Comparison of ENCODE assay signal across 7 cellular contexts in the genomic region with DNA sequence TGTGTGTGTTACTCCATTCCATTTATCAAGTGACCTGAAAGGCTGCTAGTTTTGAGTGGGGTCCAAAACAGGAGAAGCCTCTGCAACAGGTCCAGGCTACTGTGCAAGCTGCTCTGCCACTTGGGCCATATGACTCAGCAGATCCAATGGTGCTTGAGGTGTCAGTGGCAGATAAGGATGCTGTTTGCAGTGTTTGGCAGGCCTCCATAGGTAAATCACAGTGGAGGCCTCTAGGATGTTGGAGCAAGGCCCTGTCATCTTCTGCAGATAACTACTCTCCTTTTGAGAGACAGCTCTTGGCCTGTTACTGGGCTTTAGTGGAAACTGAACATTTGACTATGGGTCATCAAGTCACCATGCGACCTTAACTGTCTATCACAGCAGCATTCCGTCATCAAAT. TPM values are rescaled to one million over a fixed set of nuclear protein-coding genes. Genes with fewer than 3 reads are reported as not detected.
DNase-seq lines count a peak whose midpoint lies in the region; ATAC-seq, FAIRE-seq and TF ChIP-seq lines count a peak whose summit lies in the region.
"Not testable (repeated sequence)": the region's sequence is repeated elsewhere in the genome, so short reads cannot be mapped to it uniquely, and the experiment has no call there.

No MANE protein-coding gene starts in this region.

- not testable (repeated sequence) for H3K36me3 ChIP-seq in GM23248 (ENCODE audit: low read depth); K562 (ENCODE audit: control insufficient read depth, insufficient read depth, low read length); bronchial epithelial cell (ENCODE audit: control insufficient read depth, insufficient read depth, low read length); neuronal stem cell (replicated peaks in 1 of 2; ENCODE audit: control insufficient read depth in 2 of 2, insufficient read depth in 2 of 2, low read length in 2 of 2)

- not testable (repeated sequence) for H3F3A ChIP-seq in GM23248 (ENCODE audit: insufficient read depth)

- TF ChIP-seq POLR2A in K562 (conservative IDR thresholded peaks at IDR 0.05); erythroblast (IDR thresholded peaks at IDR 0.05; ENCODE audit: low read length): not testable (repeated sequence)

- not testable (repeated sequence) for H2BK120ac ChIP-seq in neuronal stem cell (ENCODE audit: low read depth, low read length)

- POLR2A ChIA-PET in K562 (lab: Yijun Ruan, JAX) = not testable (repeated sequence)

- not testable (repeated sequence) for H3K4ac ChIP-seq in neuronal stem cell (ENCODE audit: low read length)

- intact Hi-C loops in K562 (cut with micrococcal nuclease) = not testable (repeated sequence)

- CTCF ChIA-PET in K562 (lab: Yijun Ruan, JAX; ENCODE audit: low intra/inter-chr PET ratio) = not testable (repeated sequence)

- H2AFZ ChIP-seq in GM23248; K562 (ENCODE audit: low read depth, low read length); neuronal stem cell (ENCODE audit: low read length): not testable (repeated sequence)

- in situ Hi-C loops in GM23248 (cut with MboI); K562 (cut with MboI): not testable (repeated sequence)

- not testable (repeated sequence) for H2BK15ac ChIP-seq in neuronal stem cell (ENCODE audit: low read length)

- H3K18ac ChIP-seq in neuronal stem cell (ENCODE audit: low read length) = not testable (repeated sequence)

- H3K14ac ChIP-seq in neuronal stem cell (ENCODE audit: low read length) = not testable (repeated sequence)

- not testable (repeated sequence) for H3K9ac ChIP-seq in GM23248; K562 (ENCODE audit: insufficient read depth in 1 of 2, low read depth in 2 of 2, low read length in 2 of 2); neuronal stem cell (ENCODE audit: low read depth, low read length, poor library complexity)

- H4K8ac ChIP-seq in neuronal stem cell (ENCODE audit: low read depth, low read length) = peak overlapping the region; percentile 17

- WGBS in GM23248 (ENCODE audit: low coverage in 1 of 2, low lambda C conversion rate in 2 of 2, missing lambda C conversion rate in 2 of 2), 2 experiments = 33 to 41% methylated on average over 2 of the region's 2 CpGs
- 0% methylated on average over 2 of the region's 2 CpGs for WGBS in K562 (ENCODE audit: insufficient coverage, low coverage, missing lambda C conversion rate)
- no CpG with 5 or more reads among the region's 2 CpGs for WGBS in neuronal stem cell (ENCODE audit: extremely low coverage in 2 of 2, insufficient read length in 2 of 2, insufficient replicate concordance in 1 of 2), 2 donors

- not testable (repeated sequence) for H3K79me1 ChIP-seq in neuronal stem cell (ENCODE audit: low read depth, low read length)

- H2AK5ac ChIP-seq in neuronal stem cell (ENCODE audit: low read depth, low read length) = not testable (repeated sequence)

- ATAC-seq in K562 = not testable (repeated sequence)

- not testable (repeated sequence) for H3K27ac ChIP-seq in GM23248; K562 (ENCODE audit: extremely low read depth, low read depth, low read length); neuronal stem cell (replicated peaks; ENCODE audit: low read length)

- not testable (repeated sequence) for H3K4me2 ChIP-seq in GM23248 (ENCODE audit: unreplicated experiment); K562 (ENCODE audit: insufficient read depth, low read length); neuronal stem cell (ENCODE audit: insufficient read depth, low read length, poor library complexity, severe bottlenecking)

- H3K9me3 ChIP-seq in GM23248 (ENCODE audit: low read depth); K562 (replicated peaks; ENCODE audit: control insufficient read depth, insufficient read depth, low read depth, low read length); neuronal stem cell (replicated peaks in 1 of 2; ENCODE audit: control insufficient read depth in 2 of 2, insufficient read depth in 1 of 2, low read depth in 1 of 2, low read length in 2 of 2): not testable (repeated sequence)

- not testable (repeated sequence) for H4K91ac ChIP-seq in neuronal stem cell (ENCODE audit: low read depth, low read length, poor library complexity)

- H3K9me1 ChIP-seq in K562 (ENCODE audit: control insufficient read depth, insufficient read depth, low read length) = not testable (repeated sequence)

- not testable (repeated sequence) for H3K4me1 ChIP-seq in GM23248 (ENCODE audit: insufficient read depth); K562 (replicated peaks in 1 of 2; ENCODE audit: control insufficient read depth in 2 of 2, insufficient read depth in 2 of 2, low read length in 2 of 2); neuronal stem cell (ENCODE audit: control insufficient read depth in 2 of 2, insufficient read depth in 1 of 2, low read depth in 1 of 2, low read length in 2 of 2)

- H2BK5ac ChIP-seq in neuronal stem cell (ENCODE audit: low read length) = not testable (repeated sequence)

- DNase-seq in EH (ENCODE audit: low read depth) (peak; percentile 11), GM23248 (peak; percentile 15), NCI-H226 (peak; percentile 37), K562 (ENCODE audit: extremely low read depth in 1 of 4, low spot score in 3 of 4) (peak in 1 of 4 experiments; percentile 68), bronchial epithelial cell (ENCODE audit: low read depth) (peak; percentile 53), erythroblast (lab: John Stamatoyannopoulos, UW) (peak; percentile 63 to 70)
- DNase-seq in neuronal stem cell (ENCODE audit: low spot score) = not testable (repeated sequence)

- H3K79me2 ChIP-seq in GM23248 (ENCODE audit: insufficient read depth); K562 (ENCODE audit: control insufficient read depth, insufficient read depth, low read length): not testable (repeated sequence)

- H3K27me3 ChIP-seq in GM23248 (replicated peaks; ENCODE audit: insufficient read depth); K562 (ENCODE audit: control insufficient read depth in 2 of 2, insufficient read depth in 2 of 2, low read length in 2 of 2); bronchial epithelial cell (ENCODE audit: control insufficient read depth, insufficient read depth, low read length); neuronal stem cell (ENCODE audit: control insufficient read depth in 3 of 3, insufficient read depth in 3 of 3, low read depth in 1 of 3, low read length in 3 of 3): not testable (repeated sequence)

- TF ChIP-seq CTCF in K562 (IDR thresholded peaks at IDR 0.05 in 2 of 3, conservative IDR thresholded peaks at IDR 0.05 in 1 of 3; ENCODE audit: insufficient read depth in 2 of 3, low read depth in 1 of 3, low read length in 3 of 3); bronchial epithelial cell (IDR thresholded peaks at IDR 0.05; ENCODE audit: insufficient read depth, low read length, severe bottlenecking): not testable (repeated sequence)

- not testable (repeated sequence) for H4K20me1 ChIP-seq in GM23248 (ENCODE audit: insufficient read depth); K562 (replicated peaks; ENCODE audit: control insufficient read depth, insufficient read depth, low read length)

- not testable (repeated sequence) for BruUV-seq in K562 (replicated peaks; lab: Mats Ljungman, UMichigan)

- peak; percentile 74 for FAIRE-seq in K562 (lab: Jason Lieb, UNC)
- FAIRE-seq in bronchial epithelial cell (lab: Jason Lieb, UNC) = not testable (repeated sequence)

- H3K4me3 ChIP-seq in GM23248; K562; bronchial epithelial cell (ENCODE audit: low read depth, low read length); neuronal stem cell (ENCODE audit: low read length in 2 of 2): not testable (repeated sequence)

- not testable (repeated sequence) for H3K9me2 ChIP-seq in GM23248 (ENCODE audit: insufficient read depth)

- H3K23ac ChIP-seq in neuronal stem cell (ENCODE audit: low read depth, low read length, poor library complexity) = not testable (repeated sequence)

- H2BK12ac ChIP-seq in neuronal stem cell (ENCODE audit: low read length) = not testable (repeated sequence)

- not testable (repeated sequence) for TF ChIP-seq EP300 in K562 (IDR thresholded peaks at IDR 0.05; ENCODE audit: low read length)

- not testable (repeated sequence) for TF ChIP-seq RAD21 in K562 (CRISPR knock-in tag; conservative IDR thresholded peaks at IDR 0.05 in 1 of 2, IDR thresholded peaks at IDR 0.05 in 1 of 2)

TF ChIP-seq in K562, 482 proteins besides CTCF, POLR2A, EP300 and RAD21 (continues in another document):
- TF ChIP-seq ZNF316 (IDR thresholded peaks at IDR 0.05) = peak; percentile 33; the same call in 1 of the 2 replicates
- peak; percentile 22; the same call in 1 of the 2 replicates for TF ChIP-seq CBFA2T3 (IDR thresholded peaks at IDR 0.05)

RNA-seq across cellular contexts. Expression of gene SMARCAD1, which starts 52.3 kb away (rescaled TPM):
- total RNA-seq in GM23248 (2014; rRNA removed; shearing (Covaris generic)) = 24.0 and 26.3 TPM in 2 replicates
- polyA plus RNA-seq in GM23248 (2016; fragmentation: Nextera tagmentation; extraction: Ambion mirVana) (12.2 and 14.1 TPM in 2 replicates), K562 (2011; rRNA removed) (29.7 and 43.6 TPM in 2 replicates), K562 (2014; fragmentation: Illumina TruSeq; extraction: Trizol) (34.6 and 39.3 TPM in 2 replicates), K562 (2014; fragmentation: Nextera tagmentation; extraction: Ambion mirVana) (10 to 100 TPM; 11.2 to 20.1 TPM), K562 (2014; rRNA removed) (23.9 and 24.8 TPM in 2 replicates)
- total RNA-seq in K562 (2011; cell fraction: chromatin; rRNA removed; ENCODE audit: low replicate concordance) = 29.6 and 109 TPM in 2 replicates
- 10.7 and 17.6 TPM in 2 replicates for total RNA-seq in K562 (2011; cell fraction: nucleolus; rRNA removed)
- 28.3 and 32.7 TPM in 2 replicates for total RNA-seq in K562 (2011; cell fraction: nucleoplasm; rRNA removed)
- total RNA-seq in K562 (2014; rRNA removed) (24.3 and 26.0 TPM in 2 replicates), K562 (2014; rRNA removed; fragmentation: Illumina TruSeq; extraction: Trizol) (52.2 and 58.5 TPM in 2 replicates), K562 (2015; rRNA removed; fragmentation: Illumina TruSeq; extraction: Trizol) (37.4 and 41.0 TPM in 2 replicates), K562 (2021) (33.9 and 34.6 TPM in 2 replicates), bronchial epithelial cell (15.7 and 18.4 TPM in 2 replicates)
- polyA plus RNA-seq in K562 (2011; cell fraction: cytosol; rRNA removed) = 5.8 and 13.2 TPM in 2 replicates
- polyA plus RNA-seq in K562 (2011; cell fraction: nucleus; rRNA removed) = 41.0 and 54.1 TPM in 2 replicates
- 18.0 and 19.7 TPM in 2 replicates for polyA plus RNA-seq in K562 (2012)
- polyA minus RNA-seq in K562 (2011; rRNA and poly(A)+ RNA removed) = 83.1 and 84.7 TPM in 2 replicates
- polyA minus RNA-seq in K562 (2011; cell fraction: cytosol; rRNA and poly(A)+ RNA removed) = 13.7 and 22.9 TPM in 2 replicates
- polyA minus RNA-seq in K562 (2011; cell fraction: nucleus; rRNA and poly(A)+ RNA removed) = 50.9 and 77.9 TPM in 2 replicates
- 33.3 TPM for polyA plus RNA-seq in neuronal stem cell (2013, experiment 1 of 2)
- 32.8 TPM for polyA plus RNA-seq in neuronal stem cell (2013, experiment 2 of 2)
